Comparison of ENCODE assay signal across 8 cellular contexts in genomic region chr17:79839363-79840203, GRCh38. TPM values are rescaled to one million over a fixed set of nuclear protein-coding genes. Genes with fewer than 3 reads are reported as not detected.
A peak's percentile ranks its signal among the peaks of the same experiment; 100 is the strongest.
DNase-seq lines count a peak whose midpoint lies in the region; ATAC-seq and TF ChIP-seq lines count a peak whose summit lies in the region.

Gene CBX4, minus strand, starts transcription at chr17:79839440. Its CDS starts 189 bp downstream, at chr17:79839251.

- peaks cover 41% of the 10 kb centered on the region for H3K4me1 ChIP-seq in Loucy (ENCODE audit: insufficient read depth, low read length, poor library complexity, severe bottlenecking)

- H3K9ac ChIP-seq in Loucy (ENCODE audit: low read depth, low read length, poor library complexity, severe bottlenecking) (peak within 1 kb of the TSS; percentile 92), neural cell (ENCODE audit: low read length) (peak within 1 kb of the TSS; percentile 94)

- H3K27me3 Mint-ChIP-seq in stimulated activated naive CD8-positive, alpha-beta T cell treated with anti-CD3 and anti-CD28 coated beads, Interleukin-15, amount 100 ng/mL, for 72 hours, result peaks cover 50% of the 10 kb centered on the region

- H3K4me3 Mint-ChIP-seq in stimulated activated naive CD8-positive, alpha-beta T cell treated with anti-CD3 and anti-CD28 coated beads, Interleukin-15, amount 100 ng/mL, for 72 hours, result peak within 1 kb of the TSS; percentile 94 to 97

- H2AFZ ChIP-seq in Loucy (ENCODE audit: low read length) (no peak within 1 kb of the TSS), neural cell (ENCODE audit: low read depth, low read length) (no peak within 1 kb of the TSS)

- H3K27ac Mint-ChIP-seq in stimulated activated naive CD8-positive, alpha-beta T cell treated with anti-CD3 and anti-CD28 coated beads, Interleukin-15, amount 100 ng/mL, for 72 hours, result peak within 1 kb of the TSS; percentile 89 to 97

- peak within 1 kb of the TSS; percentile 97 for H3K27ac ChIP-seq in neural cell (ENCODE audit: low read length)

- H3K4me2 ChIP-seq in Loucy (ENCODE audit: low read depth, low read length, poor library complexity, severe bottlenecking) (peak within 1 kb of the TSS; percentile 99), neural cell (ENCODE audit: low read length) (peak within 1 kb of the TSS; percentile 96)

- H4K20me1 ChIP-seq in Loucy (ENCODE audit: insufficient read depth, low read length, poor library complexity, severe bottlenecking) (peaks cover 40% of the 10 kb centered on the region), neural cell (ENCODE audit: insufficient read depth) (peaks cover 33% of the 10 kb centered on the region)

- H3K27me3 ChIP-seq in Loucy (ENCODE audit: insufficient read depth, low read length, poor library complexity, severe bottlenecking), result no peaks in the 10 kb centered on the region
- H3K27me3 ChIP-seq in neural cell (ENCODE audit: insufficient read depth, low read depth, low read length), result peaks cover 60% of the 10 kb centered on the region

- H3K9me2 ChIP-seq in Loucy (replicated peaks; ENCODE audit: low read depth, low read length) (no peaks in the 10 kb centered on the region), neural cell (ENCODE audit: insufficient read depth, low read length) (no peaks in the 10 kb centered on the region)

- H3K4me1 Mint-ChIP-seq in stimulated activated naive CD8-positive, alpha-beta T cell treated with anti-CD3 and anti-CD28 coated beads, Interleukin-15, amount 100 ng/mL, for 72 hours, result peaks cover 71% of the 10 kb centered on the region

- TF ChIP-seq CTCF in Loucy (conservative IDR thresholded peaks at IDR 0.05; ENCODE audit: low read length) (peak; percentile 67), neural cell (IDR thresholded peaks at IDR 0.05; ENCODE audit: poor library complexity, severe bottlenecking) (peak; percentile 71)

- H3K36me3 ChIP-seq in Loucy (ENCODE audit: insufficient read depth, low read length) (peaks cover 3% of the 10 kb centered on the region; the same call in 1 of the 2 replicates), neural cell (ENCODE audit: insufficient read depth, low read length) (no peaks in the 10 kb centered on the region)

- H3K4me3 ChIP-seq in Loucy (ENCODE audit: low read length, poor library complexity, severe bottlenecking) (peak within 1 kb of the TSS; percentile 99), neural cell (ENCODE audit: low read length) (peak within 1 kb of the TSS; percentile 83)

- no peak for TF ChIP-seq RAD21 in neural cell (conservative IDR thresholded peaks at IDR 0.05)

- no peaks in the 10 kb centered on the region for H3K9me3 Mint-ChIP-seq in stimulated activated naive CD8-positive, alpha-beta T cell treated with anti-CD3 and anti-CD28 coated beads, Interleukin-15, amount 100 ng/mL, for 72 hours

- H3K9me3 ChIP-seq in Loucy (ENCODE audit: insufficient read depth, low read depth, low read length), result no peaks in the 10 kb centered on the region
- no peaks in the 10 kb centered on the region for H3K9me3 ChIP-seq in neural cell (ENCODE audit: low read length)

- H3F3A ChIP-seq in Loucy (ENCODE audit: low read depth), result peaks cover 4% of the 10 kb centered on the region; the same call in 1 of the 2 replicates
- no peaks in the 10 kb centered on the region for H3F3A ChIP-seq in neural cell (ENCODE audit: insufficient read depth, low read length, poor library complexity, severe bottlenecking)

- ATAC-seq in GM21825 (IDR thresholded peaks at IDR 0.05; ENCODE audit: unreplicated experiment), result peak; percentile 48
- ATAC-seq in stimulated activated naive CD8-positive, alpha-beta T cell treated with anti-CD3 and anti-CD28 coated beads, Interleukin-15, amount 100 ng/mL, for 72 hours, result peak; percentile 66

- DNase-seq in DMS79 (lab: John Stamatoyannopoulos, UW) (peak; percentile 54), SHP77 (lab: John Stamatoyannopoulos, UW) (peak; percentile 94 to 98), fibroblast of the conjunctiva (ENCODE audit: low read depth) (peak; percentile 76)
- peak; percentile 89 for DNase-seq in activated effector memory CD4-positive, alpha-beta T cell treated with Interleukin-2 at 50 U/mL for 16 hours
- DNase-seq in stimulated activated naive CD8-positive, alpha-beta T cell treated with anti-CD3 and anti-CD28 coated beads, Interleukin-15, amount 100 ng/mL, for 72 hours, result peak; percentile 86 to 89

- H3K79me2 ChIP-seq in Loucy (ENCODE audit: insufficient read depth, low read length) (peaks cover 65% of the 10 kb centered on the region), neural cell (replicated peaks; ENCODE audit: insufficient read depth, low read length) (peaks cover 33% of the 10 kb centered on the region)

- TF ChIP-seq EP300 in neural cell (conservative IDR thresholded peaks at IDR 0.05; ENCODE audit: poor library complexity, severe bottlenecking), result no peak

TF ChIP-seq in neural cell, 6 proteins besides CTCF, POLR2A, EP300 and RAD21:
- peak; percentile 85 for TF ChIP-seq REST (IDR thresholded peaks at IDR 0.05; ENCODE audit: borderline replicate concordance)
- no peak for TF ChIP-seq EZH2 (IDR thresholded peaks at IDR 0.05; ENCODE audit: borderline replicate concordance, insufficient read depth, low read length, poor library complexity, severe bottlenecking)
- TF ChIP-seq POLR2AphosphoS5 (IDR thresholded peaks at IDR 0.05), result peak; percentile 75
- TF ChIP-seq MXI1 (conservative IDR thresholded peaks at IDR 0.05; ENCODE audit: poor library complexity, severe bottlenecking), result no peak
- peak; percentile 94 for TF ChIP-seq TAF1 (IDR thresholded peaks at IDR 0.05; ENCODE audit: low read depth)

RNA-seq across cellular contexts. Expression of gene CBX4, which starts in this region (rescaled TPM):
- polyA plus RNA-seq in neural cell, result 31.9 and 34.6 TPM in 2 replicates
- 43.3 and 45.8 TPM in 2 replicates for polyA minus RNA-seq in neural cell

Comparison
In these comparisons a context has a peak if more than half of its experiments do, and no peak if none do; other contexts are left out.
1. Peak in every context shown above with its lines: DNase-seq, ATAC-seq, H3K4me3 ChIP-seq and H3K27ac ChIP-seq.